1 cellular context compared by ENCODE assay signal in the genomic region with DNA sequence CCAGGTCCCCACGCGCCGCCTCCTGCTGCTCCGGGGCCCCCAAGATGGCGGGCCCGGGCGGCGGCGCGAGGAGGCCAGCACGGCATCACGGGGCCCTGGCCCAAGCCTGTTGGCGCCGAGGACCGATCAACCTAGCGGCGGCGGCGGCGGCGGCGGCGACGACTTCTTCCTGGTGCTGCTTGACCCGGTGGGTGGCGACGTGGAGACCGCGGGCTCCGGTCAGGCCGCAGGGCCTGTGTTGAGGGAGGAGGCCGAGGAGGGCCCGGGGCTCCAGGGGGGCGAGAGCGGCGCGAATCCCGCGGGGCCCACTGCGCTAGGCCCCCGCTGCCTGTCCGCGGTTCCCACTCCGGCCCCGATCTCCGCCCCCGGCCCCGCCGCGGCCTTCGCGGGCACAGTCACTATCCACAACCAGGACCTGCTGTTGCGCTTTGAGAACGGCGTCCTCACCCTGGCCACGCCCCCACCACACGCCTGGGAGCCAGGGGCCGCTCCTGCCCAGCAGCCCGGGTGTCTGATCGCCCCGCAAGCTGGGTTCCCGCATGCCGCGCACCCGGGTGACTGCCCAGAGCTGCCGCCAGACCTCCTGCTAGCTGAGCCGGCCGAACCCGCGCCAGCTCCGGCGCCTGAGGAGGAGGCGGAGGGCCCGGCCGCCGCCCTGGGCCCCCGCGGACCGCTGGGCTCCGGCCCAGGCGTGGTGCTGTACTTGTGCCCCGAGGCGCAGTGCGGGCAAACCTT.
TF ChIP-seq lines count a peak whose summit lies in the region.

No MANE protein-coding gene starts in this region.

TF ChIP-seq in HEK293, 187 proteins besides CTCF, POLR2A, EP300 and RAD21 (continued from another document):
- TF ChIP-seq ZBTB26 (tag by site-specific recombination; optimal IDR thresholded peaks at IDR 0.05) = peak; percentile 67
- 0 out of 2 replicates have a peak, but pooled peaks have one; percentile 18 for TF ChIP-seq GLIS2 (tag by site-specific recombination; IDR thresholded peaks at IDR 0.05)
- peak; percentile 24; the same call in 1 of the 2 replicates for TF ChIP-seq ZNF341 (tag by site-specific recombination; IDR thresholded peaks at IDR 0.05; ENCODE audit: low read depth)
- TF ChIP-seq ZBTB8A (tag by site-specific recombination; IDR thresholded peaks at IDR 0.05) = 0 out of 2 replicates have a peak, but pooled peaks have one; percentile 19
- TF ChIP-seq KLF9 (tag by site-specific recombination; IDR thresholded peaks at IDR 0.05; ENCODE audit: low read depth) = peak; percentile 40; the same call in 1 of the 2 replicates
- peak; percentile 58 for TF ChIP-seq ZBTB20 (tag by site-specific recombination; IDR thresholded peaks at IDR 0.05)
- peak; percentile 33 for TF ChIP-seq SCRT2 (tag by site-specific recombination; IDR thresholded peaks at IDR 0.05)
- TF ChIP-seq ZIC2 (tag by site-specific recombination; IDR thresholded peaks at IDR 0.05) = 0 out of 2 replicates have a peak, but pooled peaks have one; percentile 13
